In the genomic region with DNA sequence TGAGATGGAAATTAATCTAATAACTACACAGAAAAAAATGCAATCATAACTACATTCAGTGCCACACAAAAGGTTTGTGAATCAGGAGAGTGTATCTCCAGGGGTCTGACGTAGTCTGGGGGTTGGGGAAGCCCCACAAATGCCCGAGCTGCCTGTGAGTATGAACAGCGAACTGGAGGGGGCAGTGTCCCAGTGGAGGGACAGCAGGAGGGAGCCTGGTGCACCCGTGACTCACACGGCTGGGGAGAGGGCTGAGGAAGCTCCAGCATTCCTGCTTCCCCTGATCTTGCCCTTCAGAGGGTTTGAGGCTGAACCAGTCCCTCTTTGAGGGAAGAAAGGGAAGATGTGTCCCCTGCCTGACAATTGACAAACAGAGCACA, we compare ENCODE assay signal across 13 cellular contexts.
DNase-seq lines count a peak whose midpoint lies in the region; TF ChIP-seq lines count a peak whose summit lies in the region.
"Had no signal": no experiment of that assay in that cellular context is flagged by ENCODE, and none has a peak within 500 bp of the region (broad histone marks: within the 10 kb centered on the region; RNA-seq: fewer than 3 reads in every experiment).

No MANE protein-coding gene starts in this region.

- peaks cover 11% of the 10 kb centered on the region for H3K4me1 Mint-ChIP-seq in osteocyte (ENCODE audit: unreplicated experiment)
- H3K4me1 Mint-ChIP-seq: activated naive CD8-positive, alpha-beta T cell treated with anti-CD3 and anti-CD28 coated beads for 36 hours had no signal

- DNase-seq in Daoy (ENCODE audit: low read depth) (peak; percentile 80), Karpas-422 (peak; percentile 42), cardiac fibroblast (ENCODE audit: low read depth in 2 of 2) (peak in 1 of 2 donors; percentile 14), osteocyte (ENCODE audit: extremely low spot score, unreplicated experiment) (peak; percentile 72), MM.1S (no peak), NCI-H2107 (lab: John Stamatoyannopoulos, UW) (no peak)
- no peak for DNase-seq in effector CD4-positive, alpha-beta T cell
- DNase-seq: activated CD8-positive, alpha-beta T cell treated with anti-CD3 and anti-CD28 coated beads, Interleukin-2, amount 10 ng/mL, durations not matched to agents 7 days and 5 days; activated naive CD8-positive, alpha-beta T cell treated with anti-CD3 and anti-CD28 coated beads for 36 hours; GOT3; NCI-H1048 had no signal

- H3K9me2 ChIP-seq in Karpas-422 (replicated peaks; ENCODE audit: insufficient read depth, low read length) (no peaks in the 10 kb centered on the region), MM.1S (replicated peaks; ENCODE audit: insufficient read depth, low read length) (no peaks in the 10 kb centered on the region)

- no peak overlapping the region for H3K4me3 Mint-ChIP-seq in osteocyte (ENCODE audit: unreplicated experiment)
- H3K4me3 Mint-ChIP-seq: activated CD8-positive, alpha-beta T cell treated with anti-CD3 and anti-CD28 coated beads, Interleukin-2, amount 10 ng/mL, durations not matched to agents 7 days and 5 days; activated naive CD8-positive, alpha-beta T cell treated with anti-CD3 and anti-CD28 coated beads for 36 hours had no signal

- H2AFZ ChIP-seq in Karpas-422 (ENCODE audit: low read length) (no peak overlapping the region), MM.1S (ENCODE audit: low read length) (no peak overlapping the region)
- H2AFZ ChIP-seq: hepatocyte had no signal

- H3K79me2 ChIP-seq in Karpas-422 (ENCODE audit: low read length): no peaks in the 10 kb centered on the region
- no peaks in the 10 kb centered on the region for H3K79me2 ChIP-seq in MM.1S (ENCODE audit: low read length)
- H3K79me2 ChIP-seq: hepatocyte had no signal

- TF ChIP-seq CTCF in cardiac fibroblast (IDR thresholded peaks at IDR 0.05; ENCODE audit: low read depth, low read length) (peak; percentile 2), osteocyte (IDR thresholded peaks at IDR 0.05) (peak; percentile 33), MM.1S (IDR thresholded peaks at IDR 0.05; ENCODE audit: low read length) (no peak)

- H3K9me3 Mint-ChIP-seq in osteocyte (ENCODE audit: unreplicated experiment): no peaks in the 10 kb centered on the region
- H3K9me3 Mint-ChIP-seq: activated naive CD8-positive, alpha-beta T cell treated with anti-CD3 and anti-CD28 coated beads for 36 hours had no signal

- peaks cover 29% of the 10 kb centered on the region for H3K4me1 ChIP-seq in Karpas-422 (ENCODE audit: low read length)
- no peaks in the 10 kb centered on the region for H3K4me1 ChIP-seq in MM.1S (ENCODE audit: low read length)

- no peaks in the 10 kb centered on the region for H4K20me1 ChIP-seq in Karpas-422 (ENCODE audit: insufficient read depth, low read depth, low read length)
- H4K20me1 ChIP-seq in MM.1S (ENCODE audit: insufficient read depth, low read length): no peaks in the 10 kb centered on the region

- no peak overlapping the region for H3K4me2 ChIP-seq in Karpas-422 (ENCODE audit: low read depth, low read length, poor library complexity, severe bottlenecking)
- no peak overlapping the region for H3K4me2 ChIP-seq in MM.1S (ENCODE audit: low read depth, low read length)
- H3K4me2 ChIP-seq: hepatocyte had no signal

- H3K36me3 Mint-ChIP-seq in osteocyte (ENCODE audit: unreplicated experiment): no peaks in the 10 kb centered on the region

- H3K4me3 ChIP-seq in Karpas-422 (ENCODE audit: low read length) (no peak overlapping the region), cardiac fibroblast (replicated peaks in 1 of 2; ENCODE audit: low read depth in 2 of 2, low read length in 2 of 2) (no peak overlapping the region), MM.1S (ENCODE audit: low read length) (no peak overlapping the region)
- H3K4me3 ChIP-seq: hepatocyte, skin epidermis had no signal

- H3K9me3 ChIP-seq in Karpas-422 (ENCODE audit: low read length): peaks cover 4% of the 10 kb centered on the region; the same call in 1 of the 2 replicates
- no peaks in the 10 kb centered on the region for H3K9me3 ChIP-seq in MM.1S (replicated peaks; ENCODE audit: insufficient read depth, low read length)

- H3K27ac ChIP-seq in Karpas-422 (ENCODE audit: low read length) (no peak overlapping the region), MM.1S (ENCODE audit: low read length) (no peak overlapping the region)
- H3K27ac ChIP-seq: hepatocyte, skin epidermis had no signal

- H3K36me3 ChIP-seq in Karpas-422 (ENCODE audit: insufficient read depth, low read length): no peaks in the 10 kb centered on the region
- no peaks in the 10 kb centered on the region for H3K36me3 ChIP-seq in MM.1S (replicated peaks; ENCODE audit: insufficient read depth, low read length)

- H3K27me3 Mint-ChIP-seq in osteocyte (ENCODE audit: unreplicated experiment): no peaks in the 10 kb centered on the region

- H3K27me3 ChIP-seq in Karpas-422 (ENCODE audit: low read length) (0 out of 2 replicates have a peak, but pooled peaks cover 6% of the 10 kb centered on the region), MM.1S (replicated peaks; ENCODE audit: insufficient read depth, low read length) (no peaks in the 10 kb centered on the region)
- H3K27me3 ChIP-seq: hepatocyte had no signal

- no peak overlapping the region for H3K27ac Mint-ChIP-seq in osteocyte (ENCODE audit: unreplicated experiment)
- H3K27ac Mint-ChIP-seq: activated CD8-positive, alpha-beta T cell treated with anti-CD3 and anti-CD28 coated beads, Interleukin-2, amount 10 ng/mL, durations not matched to agents 7 days and 5 days; activated naive CD8-positive, alpha-beta T cell treated with anti-CD3 and anti-CD28 coated beads for 36 hours had no signal

- no peaks in the 10 kb centered on the region for H3F3A ChIP-seq in MM.1S (ENCODE audit: insufficient read depth, low read length)

- H3K9ac ChIP-seq in Karpas-422 (ENCODE audit: low read length) (no peak overlapping the region), MM.1S (ENCODE audit: low read length) (no peak overlapping the region)

Comparison
In these comparisons a context has a peak if more than half of its experiments do, and no peak if none do; other contexts are left out.
1. DNase-seq: peak in Daoy (single experiment), Karpas-422 (single experiment) and osteocyte (single experiment); none in effector CD4-positive, alpha-beta T cell (single experiment), MM.1S (single experiment) and NCI-H2107 (single experiment).